1 cellular context compared by ENCODE assay signal in the genomic region with DNA sequence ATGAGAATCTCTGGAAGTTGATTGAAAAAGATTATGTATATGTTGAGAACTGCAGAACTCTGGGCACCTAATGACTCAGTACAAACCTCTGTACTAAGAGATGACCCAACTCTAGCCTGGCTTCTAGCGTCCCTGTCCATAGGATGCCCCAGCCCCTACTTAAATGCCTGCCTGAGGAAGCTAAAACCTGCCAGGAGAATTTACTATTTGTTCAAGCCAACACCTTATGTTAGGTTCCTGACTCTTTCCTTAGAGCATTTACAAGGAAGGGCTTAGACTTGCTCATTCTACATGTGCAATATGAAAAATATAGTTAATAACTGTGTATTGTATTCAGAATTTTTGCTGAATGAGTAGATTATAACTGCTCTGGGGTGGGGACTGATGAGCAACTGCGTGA.
TF ChIP-seq lines count a peak whose summit lies in the region.

No MANE protein-coding gene starts in this region.

TF ChIP-seq in liver, 16 proteins besides CTCF, POLR2A, EP300 and RAD21 (continued from another document):
- TF ChIP-seq, protein P1, sequence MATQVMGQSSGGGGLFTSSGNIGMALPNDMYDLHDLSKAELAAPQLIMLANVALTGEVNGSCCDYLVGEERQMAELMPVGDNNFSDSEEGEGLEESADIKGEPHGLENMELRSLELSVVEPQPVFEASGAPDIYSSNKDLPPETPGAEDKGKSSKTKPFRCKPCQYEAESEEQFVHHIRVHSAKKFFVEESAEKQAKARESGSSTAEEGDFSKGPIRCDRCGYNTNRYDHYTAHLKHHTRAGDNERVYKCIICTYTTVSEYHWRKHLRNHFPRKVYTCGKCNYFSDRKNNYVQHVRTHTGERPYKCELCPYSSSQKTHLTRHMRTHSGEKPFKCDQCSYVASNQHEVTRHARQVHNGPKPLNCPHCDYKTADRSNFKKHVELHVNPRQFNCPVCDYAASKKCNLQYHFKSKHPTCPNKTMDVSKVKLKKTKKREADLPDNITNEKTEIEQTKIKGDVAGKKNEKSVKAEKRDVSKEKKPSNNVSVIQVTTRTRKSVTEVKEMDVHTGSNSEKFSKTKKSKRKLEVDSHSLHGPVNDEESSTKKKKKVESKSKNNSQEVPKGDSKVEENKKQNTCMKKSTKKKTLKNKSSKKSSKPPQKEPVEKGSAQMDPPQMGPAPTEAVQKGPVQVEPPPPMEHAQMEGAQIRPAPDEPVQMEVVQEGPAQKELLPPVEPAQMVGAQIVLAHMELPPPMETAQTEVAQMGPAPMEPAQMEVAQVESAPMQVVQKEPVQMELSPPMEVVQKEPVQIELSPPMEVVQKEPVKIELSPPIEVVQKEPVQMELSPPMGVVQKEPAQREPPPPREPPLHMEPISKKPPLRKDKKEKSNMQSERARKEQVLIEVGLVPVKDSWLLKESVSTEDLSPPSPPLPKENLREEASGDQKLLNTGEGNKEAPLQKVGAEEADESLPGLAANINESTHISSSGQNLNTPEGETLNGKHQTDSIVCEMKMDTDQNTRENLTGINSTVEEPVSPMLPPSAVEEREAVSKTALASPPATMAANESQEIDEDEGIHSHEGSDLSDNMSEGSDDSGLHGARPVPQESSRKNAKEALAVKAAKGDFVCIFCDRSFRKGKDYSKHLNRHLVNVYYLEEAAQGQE (IDR thresholded peaks at IDR 0.05), result no peak
- TF ChIP-seq FOXA1 (IDR thresholded peaks at IDR 0.05) (no peak), GABPA (IDR thresholded peaks at IDR 0.05 in 1 of 2, conservative IDR thresholded peaks at IDR 0.05 in 1 of 2) (no peak), EGR1 (IDR thresholded peaks at IDR 0.05; ENCODE audit: low read depth in 2 of 2) (no peak), YY1 (IDR thresholded peaks at IDR 0.05) (no peak)
